In genomic region chr19:11483176-11484111, GRCh38 we compare ENCODE assay signal across 9 cellular contexts. TPM values are rescaled to one million over a fixed set of nuclear protein-coding genes. Genes with fewer than 3 reads are reported as not detected.
A peak's percentile ranks its signal among the peaks of the same experiment; 100 is the strongest.
DNase-seq lines count a peak whose midpoint lies in the region; TF ChIP-seq lines count a peak whose summit lies in the region.
"Had no signal": no experiment of that assay in that cellular context is flagged by ENCODE, and none has a peak within 500 bp of the region (broad histone marks: within the 10 kb centered on the region; RNA-seq: fewer than 3 reads in every experiment).

No MANE protein-coding gene starts in this region.

- peaks cover 30% of the 10 kb centered on the region for H3K4me1 Mint-ChIP-seq in activated CD4-positive, alpha-beta memory T cell treated with anti-CD3 and anti-CD28 coated beads, Interleukin-2, amount 10 ng/mL, durations not matched to agents 7 days and 5 days

- no peak overlapping the region for H3K9ac ChIP-seq in BLaER1

- H3K27ac ChIP-seq in BLaER1 (no peak overlapping the region), layer of hippocampus (ENCODE audit: low read depth, low read length) (peak overlapping the region; percentile 97), WERI-Rb-1 (no peak overlapping the region)

- POLR2A ChIA-PET in activated CD4-positive, alpha-beta memory T cell treated with anti-CD3 and anti-CD28 coated beads, Interleukin-2, amount 10 ng/mL, durations not matched to agents 7 days and 5 days (lab: Charles Lee) = interaction anchor here (0.9 to 2.7 kb wide), 16 partner anchors 10 to 328 kb away, joined by 3 to 25 read pairs (median 4); partner anchors contain the start of genes ELOF1, SPC24, SWSAP1 and ZNF653

- no peak overlapping the region for H3K4me3 ChIP-seq in BLaER1
- no peak overlapping the region for H3K4me3 ChIP-seq in WERI-Rb-1 (ENCODE audit: low read depth, low read length)

- peak overlapping the region; percentile 36 for H3K27ac Mint-ChIP-seq in activated CD4-positive, alpha-beta memory T cell treated with anti-CD3 and anti-CD28 coated beads, Interleukin-2, amount 10 ng/mL, durations not matched to agents 7 days and 5 days

- H3K9me3 Mint-ChIP-seq in activated CD4-positive, alpha-beta memory T cell treated with anti-CD3 and anti-CD28 coated beads, Interleukin-2, amount 10 ng/mL, durations not matched to agents 7 days and 5 days = no peaks in the 10 kb centered on the region

- peaks cover 16% of the 10 kb centered on the region for H3K27me3 ChIP-seq in BLaER1
- no peaks in the 10 kb centered on the region for H3K27me3 ChIP-seq in layer of hippocampus (ENCODE audit: control insufficient read depth, insufficient read depth, low read length)
- H3K27me3 ChIP-seq in WERI-Rb-1 (ENCODE audit: insufficient read depth, low read depth, severe bottlenecking) = peaks cover 31% of the 10 kb centered on the region

- H4K20me1 ChIP-seq in BLaER1 = 0 out of 2 replicates have a peak, but pooled peaks cover 12% of the 10 kb centered on the region

- H3K9me3 ChIP-seq in BLaER1 (no peaks in the 10 kb centered on the region), WERI-Rb-1 (ENCODE audit: severe bottlenecking) (no peaks in the 10 kb centered on the region)

- CTCF ChIA-PET in activated CD4-positive, alpha-beta memory T cell treated with anti-CD3 and anti-CD28 coated beads, Interleukin-2, amount 10 ng/mL, durations not matched to agents 7 days and 5 days (lab: Charles Lee) = interaction anchor here (0.6 to 2.9 kb wide), 38 partner anchors 9 to 1564 kb away, joined by 3 to 45 read pairs (median 4); partner anchors contain the start of genes ECSIT, ELOF1, EPOR and ODAD3

- peaks cover 20% of the 10 kb centered on the region for H3K27me3 Mint-ChIP-seq in activated CD4-positive, alpha-beta memory T cell treated with anti-CD3 and anti-CD28 coated beads, Interleukin-2, amount 10 ng/mL, durations not matched to agents 7 days and 5 days

- H3K36me3 ChIP-seq in BLaER1 = peaks cover 16% of the 10 kb centered on the region
- peaks cover 3% of the 10 kb centered on the region; the same call in 1 of the 2 replicates for H3K36me3 ChIP-seq in WERI-Rb-1

- H3K36me3 Mint-ChIP-seq in activated CD4-positive, alpha-beta memory T cell treated with anti-CD3 and anti-CD28 coated beads, Interleukin-2, amount 10 ng/mL, durations not matched to agents 7 days and 5 days (ENCODE audit: low read depth) = peaks cover 9% of the 10 kb centered on the region

- DNase-seq in ELF-1 (ENCODE audit: low read depth, low spot score) = peak; percentile 31
- DNase-seq in activated CD4-positive, alpha-beta memory T cell treated with anti-CD3 and anti-CD28 coated beads, Interleukin-2, amount 10 ng/mL, durations not matched to agents 7 days and 5 days = no peak
- no peak for DNase-seq in GM19240 (ENCODE audit: insufficient read length, low spot score)
- DNase-seq in cerebellar nuclear complex (lab: John Stamatoyannopoulos, UW) = no peak
- DNase-seq in NCI-H2107 (lab: John Stamatoyannopoulos, UW) = no peak
- no peak for DNase-seq in WERI-Rb-1

- peaks cover 39% of the 10 kb centered on the region for H3K4me1 ChIP-seq in BLaER1

- H3K4me3 Mint-ChIP-seq in activated CD4-positive, alpha-beta memory T cell treated with anti-CD3 and anti-CD28 coated beads, Interleukin-2, amount 10 ng/mL, durations not matched to agents 7 days and 5 days = peak overlapping the region; percentile 39

- no peak for TF ChIP-seq CTCF in WERI-Rb-1 (IDR thresholded peaks at IDR 0.05; ENCODE audit: low read depth, low read length)

- peak overlapping the region; percentile 92 for H3K4me2 ChIP-seq in BLaER1

RNA-seq across cellular contexts. Expression of gene ELAVL3, which starts 2.6 kb away (rescaled TPM):
- not detected for total RNA-seq in activated CD4-positive, alpha-beta memory T cell treated with anti-CD3 and anti-CD28 coated beads, Interleukin-2, amount 10 ng/mL, durations not matched to agents 7 days and 5 days
- total RNA-seq: pulmonary artery endothelial cell had no signal

RNA-seq across cellular contexts. Expression of gene ZNF653, which starts 22.2 kb away (rescaled TPM):
- total RNA-seq in activated CD4-positive, alpha-beta memory T cell treated with anti-CD3 and anti-CD28 coated beads, Interleukin-2, amount 10 ng/mL, durations not matched to agents 7 days and 5 days = 10 to 100 TPM; 15.6 to 16.5 TPM

RNA-seq across cellular contexts. Expression of gene ECSIT, which starts 45.5 kb away (rescaled TPM):
- total RNA-seq in activated CD4-positive, alpha-beta memory T cell treated with anti-CD3 and anti-CD28 coated beads, Interleukin-2, amount 10 ng/mL, durations not matched to agents 7 days and 5 days = 10 to 100 TPM; 24.8 to 26.8 TPM

RNA-seq across cellular contexts. Expression of gene PRKCSH, which starts 48.0 kb away (rescaled TPM):
- 100 to 1,000 TPM; 315 to 318 TPM for total RNA-seq in activated CD4-positive, alpha-beta memory T cell treated with anti-CD3 and anti-CD28 coated beads, Interleukin-2, amount 10 ng/mL, durations not matched to agents 7 days and 5 days

RNA-seq across cellular contexts. Expression of gene ODAD3, which starts 48.5 kb away (rescaled TPM):
- total RNA-seq in activated CD4-positive, alpha-beta memory T cell treated with anti-CD3 and anti-CD28 coated beads, Interleukin-2, amount 10 ng/mL, durations not matched to agents 7 days and 5 days = not detected
